Comparison of ENCODE assay signal across 16 cellular contexts in the genomic region with DNA sequence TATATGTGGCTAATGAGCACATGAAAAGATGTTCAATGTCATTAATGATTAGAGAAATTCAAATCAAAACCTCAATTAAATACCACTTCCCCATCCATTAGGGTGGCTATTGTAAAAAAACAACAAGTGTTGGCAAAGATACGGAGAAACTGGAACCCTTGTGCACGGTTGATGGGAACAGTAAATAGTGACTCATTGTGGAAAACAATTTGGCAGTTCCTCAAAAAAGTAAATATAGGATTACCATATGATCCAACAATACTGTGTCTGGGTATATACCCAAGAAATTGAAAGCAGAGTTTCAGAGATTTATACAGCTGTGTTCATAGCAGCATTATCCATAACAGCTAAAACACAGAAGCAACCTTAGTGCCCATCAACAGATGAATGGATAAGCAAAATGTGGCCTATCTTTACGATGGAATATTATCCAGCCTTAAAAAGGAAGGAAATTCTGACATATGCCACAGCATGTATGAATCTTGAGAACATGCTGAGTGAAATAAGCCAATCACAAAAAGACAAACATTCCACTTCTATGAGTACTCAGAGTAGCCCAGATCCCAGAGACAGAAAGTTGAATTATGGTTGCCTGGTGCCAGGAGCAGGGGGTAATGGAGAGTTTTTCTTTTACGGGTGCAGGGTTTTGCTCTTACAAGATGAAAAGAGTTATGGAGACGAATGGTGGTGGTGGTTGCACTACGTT.
A peak's percentile ranks its signal among the peaks of the same experiment; 100 is the strongest.
DNase-seq lines count a peak whose midpoint lies in the region; ATAC-seq and TF ChIP-seq lines count a peak whose summit lies in the region.
"Had no signal": no experiment of that assay in that cellular context is flagged by ENCODE, and none has a peak within 500 bp of the region (broad histone marks: within the 10 kb centered on the region; RNA-seq: fewer than 3 reads in every experiment).

No MANE protein-coding gene starts in this region.

- DNase-seq in DMS79 treated with DMSO at 0.1 percent for 48 hours (lab: John Stamatoyannopoulos, UW) = peak; percentile 74
- peak; percentile 73 for DNase-seq in NCI-H2029 treated with DMSO at 0.1 percent for 48 hours (lab: John Stamatoyannopoulos, UW)
- DNase-seq in SHP77 (lab: John Stamatoyannopoulos, UW) = peak; percentile 25 to 51
- DNase-seq in fibroblast of pulmonary artery (ENCODE audit: low read depth) = peak; percentile 22
- no peak for DNase-seq in GM20000 (ENCODE audit: low spot score)
- DNase-seq in DMS 273 treated with DMSO at 0.1 percent for 48 hours (lab: John Stamatoyannopoulos, UW) = no peak
- DNase-seq in NAMALWA (ENCODE audit: low spot score) = no peak
- DNase-seq: activated naive CD4-positive, alpha-beta T cell treated with Interleukin-2 at 50 U/mL for 16 hours; GDM1; left ventricle myocardium inferior; NCI-H146; stimulated activated CD4-positive, alpha-beta T cell treated with anti-CD3 and anti-CD28 coated beads, Interleukin-1b, Interleukin-23, amount 100 ng/mL, for 48 hours; stimulated activated CD8-positive, alpha-beta memory T cell treated with anti-CD3 and anti-CD28 coated beads, Interleukin-4, amount 100 ng/mL, for 48 hours; thyroid gland had no signal

- no peak for TF ChIP-seq CTCF in fibroblast of pulmonary artery (IDR thresholded peaks at IDR 0.05; ENCODE audit: low read length, missing control alignments)
- TF ChIP-seq CTCF in GM20000 (IDR thresholded peaks at IDR 0.05; ENCODE audit: extremely low read depth, missing control alignments) = no peak

- no peak overlapping the region for H3K4me3 ChIP-seq in fibroblast of pulmonary artery (replicated peaks; ENCODE audit: low read depth, low read length)
- H3K4me3 ChIP-seq: left ventricle myocardium inferior, thyroid gland had no signal

- no peak for ATAC-seq in GM19455 (IDR thresholded peaks at IDR 0.05; ENCODE audit: unreplicated experiment)
- ATAC-seq: SK-N-SH treated with all-trans-retinoic acid at 6 μM for 48 hours had no signal

Comparison
In these comparisons a context has a peak if more than half of its experiments do, and no peak if none do; other contexts are left out.
1. DNase-seq: peak in DMS79 treated with DMSO at 0.1 percent for 48 hours (single experiment), NCI-H2029 treated with DMSO at 0.1 percent for 48 hours (single experiment), SHP77 (2 of 2) and fibroblast of pulmonary artery (single experiment); none in GM20000 (single experiment), DMS 273 treated with DMSO at 0.1 percent for 48 hours (single experiment) and NAMALWA (single experiment).